In the genomic region with DNA sequence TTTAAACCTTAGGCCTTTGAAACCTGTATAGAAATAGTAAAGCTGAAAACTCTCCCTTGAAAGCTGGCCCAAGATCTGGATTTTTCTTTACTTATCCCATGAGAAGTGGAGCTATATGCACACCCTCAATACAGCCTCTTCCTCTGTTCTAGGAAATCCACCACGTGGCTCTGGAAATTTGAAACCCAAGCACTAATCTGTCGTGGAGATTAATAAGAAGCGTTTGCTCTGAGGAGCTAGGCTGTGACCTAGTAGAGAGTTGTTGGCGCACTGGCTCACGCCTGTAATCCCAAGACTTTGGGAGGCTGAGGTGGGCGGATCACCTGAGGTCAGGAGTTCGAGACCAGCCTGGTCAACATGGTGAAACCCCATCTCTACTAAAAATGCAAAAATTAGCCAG, we compare ENCODE assay signal across 17 cellular contexts.
"Had no signal": no experiment of that assay in that cellular context is flagged by ENCODE, and none has a peak within 500 bp of the region (broad histone marks: within the 10 kb centered on the region; RNA-seq: fewer than 3 reads in every experiment).

No MANE protein-coding gene starts in this region.

- H3K27me3 ChIP-seq: hepatocyte, transverse colon had no signal

- H3K4me2 ChIP-seq: hepatocyte had no signal

- H3K36me3 ChIP-seq: left ventricle myocardium inferior, lower lobe of right lung, thoracic aorta, transverse colon had no signal

- H3K27ac ChIP-seq: hepatocyte, left ventricle myocardium inferior, lower lobe of right lung, psoas muscle, thoracic aorta had no signal

- H3K4me1 ChIP-seq: lower lobe of right lung had no signal

- H3K79me2 ChIP-seq: hepatocyte had no signal

- H3K4me3 ChIP-seq: dorsolateral prefrontal cortex, hepatocyte, left ventricle myocardium inferior, lower lobe of right lung, psoas muscle, thoracic aorta, transverse colon had no signal

- DNase-seq: cortex of kidney; dorsolateral prefrontal cortex; erythroblast; kidney; left cardiac atrium; left ventricle myocardium inferior; lower lobe of right lung; naive B cell; psoas muscle; retina; stimulated activated CD4-positive, alpha-beta T cell treated with anti-CD3 and anti-CD28 coated beads, Interleukin-2, amount 100 ng/mL, for 24 hours; stimulated activated CD4-positive, alpha-beta T cell treated with anti-CD3 and anti-CD28 coated beads, Interleukin-4, amount 100 ng/mL, for 4 hours; stimulated activated naive B cell treated with anti-CD40 and anti-IgM and Interleukin-4, amounts not matched to agents 10 μg/mL and 1 μg/mL and 100 μg/mL, for 72 hours; stimulated activated naive CD8-positive, alpha-beta T cell treated with anti-CD3 and anti-CD28 coated beads, Interleukin-15, amount 100 ng/mL, for 72 hours; transverse colon had no signal

- H2AFZ ChIP-seq: hepatocyte had no signal

- H3K9me3 ChIP-seq: left ventricle myocardium inferior, lower lobe of right lung, psoas muscle, thoracic aorta, transverse colon had no signal
